ENCODE assay signal across 8 cellular contexts in genomic region chr15:23038741-23039150, GRCh38. TPM values are rescaled to one million over a fixed set of nuclear protein-coding genes. Genes with fewer than 3 reads are reported as not detected.
DNase-seq lines count a peak whose midpoint lies in the region; ATAC-seq and TF ChIP-seq lines count a peak whose summit lies in the region.

No MANE protein-coding gene starts in this region.

- ATAC-seq in stimulated activated naive CD8-positive, alpha-beta T cell treated with anti-CD3 and anti-CD28 coated beads, Interleukin-15, amount 100 ng/mL, for 72 hours = peak; percentile 1

- peak overlapping the region; percentile 93 for H3K27ac Mint-ChIP-seq in activated naive CD4-positive, alpha-beta T cell treated with anti-CD3 and anti-CD28 coated beads, Interleukin-2, amount 10 ng/mL, durations not matched to agents 7 days and 5 days
- H3K27ac Mint-ChIP-seq in immature natural killer cell = peak overlapping the region; percentile 73 to 91 (median 86)
- H3K27ac Mint-ChIP-seq in stimulated activated naive CD8-positive, alpha-beta T cell treated with anti-CD3 and anti-CD28 coated beads, Interleukin-15, amount 100 ng/mL, for 72 hours = peak overlapping the region; percentile 95 to 97

- H3K4me1 Mint-ChIP-seq in activated naive CD4-positive, alpha-beta T cell treated with anti-CD3 and anti-CD28 coated beads, Interleukin-2, amount 10 ng/mL, durations not matched to agents 7 days and 5 days = peaks cover 24% of the 10 kb centered on the region
- H3K4me1 Mint-ChIP-seq in immature natural killer cell = peaks cover 13 to 24% of the 10 kb centered on the region in 2 donors
- peaks cover 43% of the 10 kb centered on the region for H3K4me1 Mint-ChIP-seq in stimulated activated naive CD8-positive, alpha-beta T cell treated with anti-CD3 and anti-CD28 coated beads, Interleukin-15, amount 100 ng/mL, for 72 hours

- POLR2A ChIA-PET in HEK293T (lab: Yijun Ruan, JAX) = interaction anchor here (0.8 to 2.2 kb wide), 9 partner anchors 10 to 419 kb away, joined by 3 to 11 read pairs (median 7); no protein-coding TSS in a partner anchor

- H3K27me3 Mint-ChIP-seq in activated naive CD4-positive, alpha-beta T cell treated with anti-CD3 and anti-CD28 coated beads, Interleukin-2, amount 10 ng/mL, durations not matched to agents 7 days and 5 days = no peaks in the 10 kb centered on the region
- peaks cover 0 to 7% (median 0%) of the 10 kb centered on the region in 3 donors for H3K27me3 Mint-ChIP-seq in immature natural killer cell (ENCODE audit: low read depth in 3 of 3)
- H3K27me3 Mint-ChIP-seq in stimulated activated naive CD8-positive, alpha-beta T cell treated with anti-CD3 and anti-CD28 coated beads, Interleukin-15, amount 100 ng/mL, for 72 hours = no peaks in the 10 kb centered on the region

- peaks cover 20% of the 10 kb centered on the region for H3K36me3 Mint-ChIP-seq in activated naive CD4-positive, alpha-beta T cell treated with anti-CD3 and anti-CD28 coated beads, Interleukin-2, amount 10 ng/mL, durations not matched to agents 7 days and 5 days
- H3K36me3 Mint-ChIP-seq in immature natural killer cell = peaks cover 5 to 10% (median 7%) of the 10 kb centered on the region in 3 donors

- CTCF ChIA-PET in activated naive CD4-positive, alpha-beta T cell treated with anti-CD3 and anti-CD28 coated beads, Interleukin-2, amount 10 ng/mL, durations not matched to agents 7 days and 5 days (lab: Charles Lee) = interaction anchor here (1.4 kb wide), 1 partner anchor 58 kb away, joined by 3 read pairs; the partner anchor contains the start of gene CYFIP1
- CTCF ChIA-PET in HEK293T (lab: Yijun Ruan, JAX) = no interaction called here

- H3K9me3 Mint-ChIP-seq in activated naive CD4-positive, alpha-beta T cell treated with anti-CD3 and anti-CD28 coated beads, Interleukin-2, amount 10 ng/mL, durations not matched to agents 7 days and 5 days = no peaks in the 10 kb centered on the region
- H3K9me3 Mint-ChIP-seq in immature natural killer cell = no peaks in the 10 kb centered on the region
- H3K9me3 Mint-ChIP-seq in stimulated activated naive CD8-positive, alpha-beta T cell treated with anti-CD3 and anti-CD28 coated beads, Interleukin-15, amount 100 ng/mL, for 72 hours = no peaks in the 10 kb centered on the region

- DNase-seq in activated naive CD4-positive, alpha-beta T cell treated with anti-CD3 and anti-CD28 coated beads, Interleukin-2, amount 10 ng/mL, durations not matched to agents 7 days and 5 days = no peak
- DNase-seq in activated naive CD4-positive, alpha-beta T cell treated with anti-CD3 and anti-CD28 coated beads, Interleukin-2, amount 50 U/mL, for 16 hours = no peak
- DNase-seq in HEK293T (ENCODE audit: extremely low spot score) = peak; percentile 10
- peak; percentile 63 for DNase-seq in M059J (ENCODE audit: low read depth)
- DNase-seq in amniotic epithelial cell (ENCODE audit: low read depth) = peak; percentile 60
- DNase-seq in immature natural killer cell = no peak
- DNase-seq in stimulated activated naive CD8-positive, alpha-beta T cell treated with anti-CD3 and anti-CD28 coated beads, Interleukin-15, amount 100 ng/mL, for 72 hours = no peak
- no peak for DNase-seq in GF-D8 (lab: John Stamatoyannopoulos, UW)

- peak overlapping the region; percentile 82 for H3K4me3 Mint-ChIP-seq in activated naive CD4-positive, alpha-beta T cell treated with anti-CD3 and anti-CD28 coated beads, Interleukin-2, amount 10 ng/mL, durations not matched to agents 7 days and 5 days
- H3K4me3 Mint-ChIP-seq in immature natural killer cell = peak overlapping the region; percentile 94 to 99 (median 96)
- peak overlapping the region; percentile 88 to 96 for H3K4me3 Mint-ChIP-seq in stimulated activated naive CD8-positive, alpha-beta T cell treated with anti-CD3 and anti-CD28 coated beads, Interleukin-15, amount 100 ng/mL, for 72 hours

TF ChIP-seq in HEK293T, 16 proteins besides CTCF, POLR2A, EP300 and RAD21:
- TF ChIP-seq ARNT (IDR thresholded peaks at IDR 0.05) (no peak), SP1 (IDR thresholded peaks at IDR 0.05) (no peak), ZNF384 (IDR thresholded peaks at IDR 0.05) (no peak), SUZ12 (IDR thresholded peaks at IDR 0.05) (no peak), LEF1 (IDR thresholded peaks at IDR 0.05; ENCODE audit: borderline replicate concordance) (no peak), ELF4 (IDR thresholded peaks at IDR 0.05) (no peak), FOXM1 (IDR thresholded peaks at IDR 0.05; ENCODE audit: borderline replicate concordance) (no peak), PKNOX1 (IDR thresholded peaks at IDR 0.05) (no peak), CTBP1 (IDR thresholded peaks at IDR 0.05; ENCODE audit: borderline replicate concordance) (no peak), HDGF (IDR thresholded peaks at IDR 0.05; ENCODE audit: borderline replicate concordance) (no peak), TARDBP (IDR thresholded peaks at IDR 0.05) (no peak), NFRKB (IDR thresholded peaks at IDR 0.05) (no peak), L3MBTL2 (conservative IDR thresholded peaks at IDR 0.05) (no peak), BHLHE40 (IDR thresholded peaks at IDR 0.05; ENCODE audit: borderline replicate concordance) (no peak), FOXA1 (IDR thresholded peaks at IDR 0.05) (no peak), FOXK2 (IDR thresholded peaks at IDR 0.05) (no peak)

RNA-seq across cellular contexts. Expression of gene TUBGCP5, which starts 0.6 kb away (rescaled TPM):
- 20.2 and 20.8 TPM in 2 replicates for total RNA-seq in M059J (2014; rRNA removed; shearing (Covaris generic))
- polyA plus RNA-seq in immature natural killer cell = 1 to 10 TPM; 3.6 to 7.9 (median 4.8) TPM

RNA-seq across cellular contexts. Expression of gene CYFIP1, which starts 58.6 kb away (rescaled TPM):
- total RNA-seq in M059J (2014; rRNA removed; shearing (Covaris generic)) = 37.2 and 75.5 TPM in 2 replicates
- 1 to 10 TPM; 3.4 to 5.6 (median 3.7) TPM for polyA plus RNA-seq in immature natural killer cell

Comparison
In these comparisons a context has a peak if more than half of its experiments do, and no peak if none do; other contexts are left out.
1. DNase-seq: peak in HEK293T (single experiment), M059J (single experiment) and amniotic epithelial cell (single experiment); none in activated naive CD4-positive, alpha-beta T cell treated with anti-CD3 and anti-CD28 coated beads, Interleukin-2, amount 10 ng/mL, durations not matched to agents 7 days and 5 days (single experiment), activated naive CD4-positive, alpha-beta T cell treated with anti-CD3 and anti-CD28 coated beads, Interleukin-2, amount 50 U/mL, for 16 hours (single experiment), immature natural killer cell (0 of 3), stimulated activated naive CD8-positive, alpha-beta T cell treated with anti-CD3 and anti-CD28 coated beads, Interleukin-15, amount 100 ng/mL, for 72 hours (0 of 2) and GF-D8 (single experiment).
2. Peak in every context shown above with its lines, with median percentiles within 50 percentile points of each other: H3K27ac Mint-ChIP-seq and H3K4me3 Mint-ChIP-seq.